ENCODE assay signal across 8 cellular contexts in the genomic region with DNA sequence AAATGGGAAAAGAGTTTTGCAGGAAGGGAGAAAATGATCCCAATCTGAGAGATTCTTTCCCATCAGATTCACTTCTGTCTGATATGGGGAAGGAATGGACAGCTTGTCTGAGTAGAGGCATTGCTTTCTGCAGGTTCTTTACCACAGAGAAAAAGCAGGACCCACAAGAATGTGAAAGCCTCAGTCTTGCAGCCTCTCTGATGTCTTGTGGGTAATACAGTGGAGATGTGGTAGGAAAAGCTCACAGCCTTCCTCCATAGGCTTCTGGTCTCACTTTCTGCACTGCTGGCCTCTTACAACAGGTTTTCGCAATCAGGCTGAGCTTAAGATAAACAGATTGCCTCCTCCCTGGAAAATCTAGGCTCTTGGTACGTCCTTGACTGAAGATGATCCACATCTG. TPM values are rescaled to one million over a fixed set of nuclear protein-coding genes. Genes with fewer than 3 reads are reported as not detected.
DNase-seq lines count a peak whose midpoint lies in the region; ATAC-seq, FAIRE-seq and TF ChIP-seq lines count a peak whose summit lies in the region.

No MANE protein-coding gene starts in this region.

- no peaks in the 10 kb centered on the region for H3K27me3 ChIP-seq in stomach

- H3K27ac Mint-ChIP-seq in activated CD4-positive, alpha-beta T cell treated with anti-CD3 and anti-CD28 coated beads, Interleukin-2, amount 10 ng/mL, durations not matched to agents 24 days and 14 days, result no peak overlapping the region

- H3K4me1 Mint-ChIP-seq in activated CD4-positive, alpha-beta T cell treated with anti-CD3 and anti-CD28 coated beads, Interleukin-2, amount 10 ng/mL, durations not matched to agents 24 days and 14 days, result peaks cover 33% of the 10 kb centered on the region

- H3K27me3 Mint-ChIP-seq in activated CD4-positive, alpha-beta T cell treated with anti-CD3 and anti-CD28 coated beads, Interleukin-2, amount 10 ng/mL, durations not matched to agents 24 days and 14 days, result no peaks in the 10 kb centered on the region

- no peak for FAIRE-seq in kidney (lab: Jason Lieb, UNC)

- no peaks in the 10 kb centered on the region for H3K9me3 ChIP-seq in kidney (ENCODE audit: control insufficient read depth in 1 of 2, low read length in 2 of 2)
- H3K9me3 ChIP-seq in stomach, result no peaks in the 10 kb centered on the region

- H3K4me3 ChIP-seq in astrocyte of the spinal cord (ENCODE audit: low read depth, low read length), result peak overlapping the region; percentile 71
- peak overlapping the region; percentile 73 to 93 for H3K4me3 ChIP-seq in kidney (ENCODE audit: low read length in 2 of 2)
- peak overlapping the region; percentile 48 to 62 (median 60) for H3K4me3 ChIP-seq in stomach

- 15 to 38% (median 19%) methylated on average over 2 of the region's 2 CpGs for WGBS in stomach, 5 donors

- H3K36me3 Mint-ChIP-seq in activated CD4-positive, alpha-beta T cell treated with anti-CD3 and anti-CD28 coated beads, Interleukin-2, amount 10 ng/mL, durations not matched to agents 24 days and 14 days (ENCODE audit: low read depth), result peaks cover 17% of the 10 kb centered on the region

- TF ChIP-seq POLR2A in stomach (IDR thresholded peaks at IDR 0.05), result no peak

- DNase-seq in activated CD4-positive, alpha-beta T cell treated with anti-CD3 and anti-CD28 coated beads, Interleukin-2, amount 10 ng/mL, durations not matched to agents 24 days and 14 days, result peak; percentile 76
- no peak for DNase-seq in activated CD4-positive, alpha-beta T cell treated with anti-CD3 and anti-CD28 coated beads for 4 hours
- DNase-seq in KBM-7 (peak; percentile 59), astrocyte of the spinal cord (ENCODE audit: low read depth, low spot score) (peak; percentile 74), kidney (no peak), stomach (no peak), mesenteric fat pad (ENCODE audit: low spot score) (no peak)

- H3K27ac ChIP-seq in kidney (ENCODE audit: low read depth in 2 of 2, low read length in 2 of 2) (peak overlapping the region; percentile 93 to 94), stomach (peak overlapping the region; percentile 11 to 92 (median 85))

- ATAC-seq in GM21367 (IDR thresholded peaks at IDR 0.05; ENCODE audit: unreplicated experiment), result no peak

- H3K4me3 Mint-ChIP-seq in activated CD4-positive, alpha-beta T cell treated with anti-CD3 and anti-CD28 coated beads, Interleukin-2, amount 10 ng/mL, durations not matched to agents 24 days and 14 days, result peak overlapping the region; percentile 82

- H3K4me1 ChIP-seq in kidney (ENCODE audit: control insufficient read depth in 1 of 2, insufficient read depth in 1 of 2, low read depth in 1 of 2, low read length in 2 of 2) (peaks cover 4 to 11% of the 10 kb centered on the region in 2 donors), stomach (peaks cover 15 to 51% (median 26%) of the 10 kb centered on the region in 4 donors)

- peaks cover 7% of the 10 kb centered on the region for H3K9me3 Mint-ChIP-seq in activated CD4-positive, alpha-beta T cell treated with anti-CD3 and anti-CD28 coated beads, Interleukin-2, amount 10 ng/mL, durations not matched to agents 24 days and 14 days

- H3K9ac ChIP-seq in kidney (ENCODE audit: low read length in 2 of 2), result peak overlapping the region; percentile 59 to 88

- in situ Hi-C loops in KBM-7 (cut with MboI; ENCODE audit: low pct_unique_long_range_greater_than_20kb, low sequenced_read_pairs), result no loop called here
- in situ Hi-C loops in astrocyte of the spinal cord (cut with HindIII; ENCODE audit: low sequenced_read_pairs), result no loop called here

- TF ChIP-seq EP300 in stomach (IDR thresholded peaks at IDR 0.05), result no peak

- H3K36me3 ChIP-seq in kidney (ENCODE audit: control insufficient read depth in 1 of 2, insufficient read depth in 2 of 2, low read length in 2 of 2), result no peaks in the 10 kb centered on the region
- H3K36me3 ChIP-seq in stomach, result no peaks in the 10 kb centered on the region

- TF ChIP-seq CTCF in astrocyte of the spinal cord (IDR thresholded peaks at IDR 0.05; ENCODE audit: low read depth, low read length), result no peak
- TF ChIP-seq CTCF in kidney (IDR thresholded peaks at IDR 0.05; ENCODE audit: borderline replicate concordance, extremely low read depth, insufficient read depth), result no peak
- no peak for TF ChIP-seq CTCF in stomach (IDR thresholded peaks at IDR 0.05)

- intact Hi-C loops in activated CD4-positive, alpha-beta T cell treated with anti-CD3 and anti-CD28 coated beads, Interleukin-2, amount 10 ng/mL, durations not matched to agents 24 days and 14 days (cut with micrococcal nuclease), result loop anchor here (1.0 kb wide), 3 partner anchors 21 to 61 kb away; partner anchors contain the start of gene IFIT5
- intact Hi-C loops in kidney (cut with DNase I) (no loop called here), stomach (cut with DNase I; ENCODE audit: low total_unique reads) (loop anchor here (10.0 kb wide), 1 partner anchor 138 kb away; the partner anchor contains the start of gene LIPA)

RNA-seq across cellular contexts. Expression of gene IFIT1, which starts 0.6 kb away (rescaled TPM):
- 0.58 and 1.0 TPM in 2 replicates for total RNA-seq in activated CD4-positive, alpha-beta T cell treated with anti-CD3 and anti-CD28 coated beads, Interleukin-2, amount 10 ng/mL, durations not matched to agents 24 days and 14 days
- 16.9 TPM for total RNA-seq in kidney
- 40.9 TPM for polyA plus RNA-seq in kidney (ENCODE audit: insufficient read depth, low read depth, low replicate concordance)
- total RNA-seq in stomach, result 10 to 100 TPM in 1 of 5 donors, 1 to 10 TPM in 3, under 1 TPM in 1; 0.29 to 12.1 (median 2.3) TPM
- 1 to 10 TPM; 3.5 to 6.4 (median 5.0) TPM for polyA plus RNA-seq in stomach
- total RNA-seq in mesenteric fat pad, result 14.5 TPM

RNA-seq across cellular contexts. Expression of gene IFIT1B, which starts 15.1 kb away (rescaled TPM):
- total RNA-seq in activated CD4-positive, alpha-beta T cell treated with anti-CD3 and anti-CD28 coated beads, Interleukin-2, amount 10 ng/mL, durations not matched to agents 24 days and 14 days, result not detected in 2 replicates
- total RNA-seq in kidney, result not detected
- not detected for polyA plus RNA-seq in kidney (ENCODE audit: insufficient read depth, low read depth, low replicate concordance)
- under 1 TPM in 1 of 5 donors, not detected in 4; 0.92 TPM for total RNA-seq in stomach
- polyA plus RNA-seq in stomach, result not detected
- total RNA-seq in mesenteric fat pad, result not detected

RNA-seq across cellular contexts. Expression of gene IFIT5, which starts 21.4 kb away (rescaled TPM):
- 8.5 and 9.5 TPM in 2 replicates for total RNA-seq in activated CD4-positive, alpha-beta T cell treated with anti-CD3 and anti-CD28 coated beads, Interleukin-2, amount 10 ng/mL, durations not matched to agents 24 days and 14 days
- total RNA-seq in kidney (23.3 TPM), stomach (10 to 100 TPM in 3 of 5 donors, 1 to 10 TPM in 1, under 1 TPM in 1; 0.58 to 22.6 (median 11.7) TPM), mesenteric fat pad (18.3 TPM)
- polyA plus RNA-seq in kidney (ENCODE audit: insufficient read depth, low read depth, low replicate concordance) (11.0 TPM), stomach (1 to 10 TPM; 5.1 to 8.9 (median 7.0) TPM)

Comparison
In these comparisons a context has a peak if more than half of its experiments do, and no peak if none do; other contexts are left out.
1. DNase-seq: peak in activated CD4-positive, alpha-beta T cell treated with anti-CD3 and anti-CD28 coated beads, Interleukin-2, amount 10 ng/mL, durations not matched to agents 24 days and 14 days (single experiment), KBM-7 (single experiment) and astrocyte of the spinal cord (single experiment); none in activated CD4-positive, alpha-beta T cell treated with anti-CD3 and anti-CD28 coated beads for 4 hours (0 of 2), kidney (single experiment), stomach (single experiment) and mesenteric fat pad (single experiment).
2. Peak in every context shown above with its lines, with median percentiles within 50 percentile points of each other: H3K4me3 ChIP-seq.